In genomic region chr11:121291896-121292502, GRCh38 we compare ENCODE assay signal across 8 cellular contexts. TPM values are rescaled to one million over a fixed set of nuclear protein-coding genes. Genes with fewer than 3 reads are reported as not detected.
DNase-seq lines count a peak whose midpoint lies in the region; ATAC-seq and TF ChIP-seq lines count a peak whose summit lies in the region.

No MANE protein-coding gene starts in this region.

- H3K4me3 ChIP-seq in iPS DF 6.9 (ENCODE audit: low read length) (peak overlapping the region; percentile 75; the same call in 1 of the 2 replicates), smooth muscle cell (peak overlapping the region; percentile 69)

- H3K27ac Mint-ChIP-seq in activated CD4-positive, alpha-beta T cell treated with anti-CD3 and anti-CD28 coated beads, Interleukin-2, amount 10 ng/mL, durations not matched to agents 24 days and 14 days, result peak overlapping the region; percentile 92
- H3K27ac Mint-ChIP-seq in activated naive CD8-positive, alpha-beta T cell treated with anti-CD3 and anti-CD28 coated beads, Interleukin-2, amount 50 U/mL, for 24 hours, result peak overlapping the region; percentile 92

- H3K9me3 ChIP-seq in iPS DF 6.9 (ENCODE audit: control insufficient read depth, insufficient read depth, low read length) (no peaks in the 10 kb centered on the region), smooth muscle cell (replicated peaks; ENCODE audit: low read depth) (no peaks in the 10 kb centered on the region)

- peak overlapping the region; percentile 66 for H3K9ac ChIP-seq in smooth muscle cell (ENCODE audit: low read depth)

- intact Hi-C loops in activated CD4-positive, alpha-beta T cell treated with anti-CD3 and anti-CD28 coated beads, Interleukin-2, amount 10 ng/mL, durations not matched to agents 24 days and 14 days (cut with micrococcal nuclease), result loop anchor here (1.0 to 5.0 kb wide), 3 partner anchors 19 to 55 kb away; no protein-coding TSS in a partner anchor

- H3K4me3 Mint-ChIP-seq in activated CD4-positive, alpha-beta T cell treated with anti-CD3 and anti-CD28 coated beads, Interleukin-2, amount 10 ng/mL, durations not matched to agents 24 days and 14 days, result peak overlapping the region; percentile 91
- peak overlapping the region; percentile 89 for H3K4me3 Mint-ChIP-seq in activated naive CD8-positive, alpha-beta T cell treated with anti-CD3 and anti-CD28 coated beads, Interleukin-2, amount 50 U/mL, for 24 hours

- peak overlapping the region; percentile 94 for H3K4me2 ChIP-seq in smooth muscle cell

- peaks cover 14% of the 10 kb centered on the region for H3K27me3 Mint-ChIP-seq in activated CD4-positive, alpha-beta T cell treated with anti-CD3 and anti-CD28 coated beads, Interleukin-2, amount 10 ng/mL, durations not matched to agents 24 days and 14 days
- H3K27me3 Mint-ChIP-seq in activated naive CD8-positive, alpha-beta T cell treated with anti-CD3 and anti-CD28 coated beads, Interleukin-2, amount 50 U/mL, for 24 hours, result no peaks in the 10 kb centered on the region

- peaks cover 9% of the 10 kb centered on the region for H3K36me3 Mint-ChIP-seq in activated CD4-positive, alpha-beta T cell treated with anti-CD3 and anti-CD28 coated beads, Interleukin-2, amount 10 ng/mL, durations not matched to agents 24 days and 14 days (ENCODE audit: low read depth)
- no peaks in the 10 kb centered on the region for H3K36me3 Mint-ChIP-seq in activated naive CD8-positive, alpha-beta T cell treated with anti-CD3 and anti-CD28 coated beads, Interleukin-2, amount 50 U/mL, for 24 hours (ENCODE audit: low read depth)

- WGBS in iPS DF 6.9 (ENCODE audit: insufficient coverage, insufficient read length), result no CpG with 5 or more reads among the region's 19 CpGs
- 2% methylated on average over 19 of the region's 19 CpGs for WGBS in smooth muscle cell (ENCODE audit: low lambda C conversion rate)

- H3K79me2 ChIP-seq in smooth muscle cell (ENCODE audit: low read depth), result peaks cover 42% of the 10 kb centered on the region

- peaks cover 20% of the 10 kb centered on the region for H3K4me1 Mint-ChIP-seq in activated CD4-positive, alpha-beta T cell treated with anti-CD3 and anti-CD28 coated beads, Interleukin-2, amount 10 ng/mL, durations not matched to agents 24 days and 14 days
- H3K4me1 Mint-ChIP-seq in activated naive CD8-positive, alpha-beta T cell treated with anti-CD3 and anti-CD28 coated beads, Interleukin-2, amount 50 U/mL, for 24 hours, result peaks cover 34% of the 10 kb centered on the region

- ATAC-seq in HG02623 (IDR thresholded peaks at IDR 0.05; ENCODE audit: unreplicated experiment), result peak; percentile 22
- peak; percentile 33 for ATAC-seq in activated naive CD8-positive, alpha-beta T cell treated with anti-CD3 and anti-CD28 coated beads, Interleukin-2, amount 50 U/mL, for 24 hours

- H4K20me1 ChIP-seq in smooth muscle cell (ENCODE audit: low read depth), result peaks cover 37% of the 10 kb centered on the region

- TF ChIP-seq CTCF in smooth muscle cell (IDR thresholded peaks at IDR 0.05; ENCODE audit: borderline replicate concordance, insufficient read depth, poor library complexity, severe bottlenecking), result no peak

- DNase-seq in activated CD4-positive, alpha-beta T cell treated with anti-CD3 and anti-CD28 coated beads, Interleukin-2, amount 10 ng/mL, durations not matched to agents 24 days and 14 days, result no peak
- no peak for DNase-seq in activated CD4-positive, alpha-beta T cell treated with anti-CD3 and anti-CD28 coated beads, Interleukin-2, amount 50 U/mL, for 1 hour
- DNase-seq in NCI-H1105 treated with DMSO at 0.1 percent for 48 hours (lab: John Stamatoyannopoulos, UW), result peak; percentile 81
- DNase-seq in activated naive CD8-positive, alpha-beta T cell treated with anti-CD3 and anti-CD28 coated beads, Interleukin-2, amount 50 U/mL, for 24 hours, result no peak
- no peak for DNase-seq in iPS DF 6.9 (ENCODE audit: low read depth, low spot score)
- DNase-seq in smooth muscle cell (lab: John Stamatoyannopoulos, UW; ENCODE audit: unreplicated experiment), result no peak
- DNase-seq in putamen (ENCODE audit: low spot score), result no peak

- peak overlapping the region; percentile 99 for H2AFZ ChIP-seq in smooth muscle cell (ENCODE audit: low read depth)

- H3K27me3 ChIP-seq in iPS DF 6.9 (ENCODE audit: control insufficient read depth, insufficient read depth, low read length) (no peaks in the 10 kb centered on the region), smooth muscle cell (ENCODE audit: low read depth) (no peaks in the 10 kb centered on the region)

- H3K9me3 Mint-ChIP-seq in activated CD4-positive, alpha-beta T cell treated with anti-CD3 and anti-CD28 coated beads, Interleukin-2, amount 10 ng/mL, durations not matched to agents 24 days and 14 days, result peaks cover 15% of the 10 kb centered on the region
- no peaks in the 10 kb centered on the region for H3K9me3 Mint-ChIP-seq in activated naive CD8-positive, alpha-beta T cell treated with anti-CD3 and anti-CD28 coated beads, Interleukin-2, amount 50 U/mL, for 24 hours

- no peaks in the 10 kb centered on the region for H3K36me3 ChIP-seq in iPS DF 6.9 (ENCODE audit: control insufficient read depth, insufficient read depth, low read length)
- no peaks in the 10 kb centered on the region for H3K36me3 ChIP-seq in smooth muscle cell (ENCODE audit: low read depth)

- H3K4me1 ChIP-seq in iPS DF 6.9 (ENCODE audit: control insufficient read depth, insufficient read depth, low read length) (0 out of 2 replicates have a peak, but pooled peaks cover 3% of the 10 kb centered on the region), smooth muscle cell (ENCODE audit: low read depth) (peaks cover 31% of the 10 kb centered on the region)

- no peak overlapping the region for H3K27ac ChIP-seq in iPS DF 6.9 (ENCODE audit: low read length)
- H3K27ac ChIP-seq in smooth muscle cell (ENCODE audit: low read depth), result peak overlapping the region; percentile 36

- no peaks in the 10 kb centered on the region for H3F3A ChIP-seq in smooth muscle cell (ENCODE audit: low read depth)

RNA-seq across cellular contexts. Expression of gene SC5D, which starts 0.6 kb away (rescaled TPM):
- 22.9 and 25.4 TPM in 2 replicates for total RNA-seq in activated CD4-positive, alpha-beta T cell treated with anti-CD3 and anti-CD28 coated beads, Interleukin-2, amount 10 ng/mL, durations not matched to agents 24 days and 14 days
- total RNA-seq in smooth muscle cell, result 138 and 168 TPM in 2 replicates
- polyA plus RNA-seq in smooth muscle cell, result 59.5 and 73.1 TPM in 2 replicates
